ENCODE assay signal across 8 cellular contexts in genomic region chr7:118184392-118184899, GRCh38. TPM values are rescaled to one million over a fixed set of nuclear protein-coding genes. Genes with fewer than 3 reads are reported as not detected.
A peak's percentile ranks its signal among the peaks of the same experiment; 100 is the strongest.
DNase-seq lines count a peak whose midpoint lies in the region; ATAC-seq and TF ChIP-seq lines count a peak whose summit lies in the region.

No MANE protein-coding gene starts in this region.

- TF ChIP-seq CTCF in activated B cell treated with CpG ODN at 0.5 μM for 24 hours (IDR thresholded peaks at IDR 0.05): no peak
- no peak for TF ChIP-seq CTCF in glutamatergic neuron (IDR thresholded peaks at IDR 0.05; ENCODE audit: partially characterized antibody, unreplicated experiment)

- no peak for DNase-seq in stimulated activated naive CD8-positive, alpha-beta T cell treated with anti-CD3 and anti-CD28 coated beads, Interleukin-15, Interleukin-2, amounts not matched to agents 100 U/mL and 50 U/mL, for 24 hours
- no peak for DNase-seq in activated B cell treated with CpG ODN at 0.5 μM for 24 hours
- DNase-seq in glutamatergic neuron: no peak
- no peak for DNase-seq in hypothalamus (lab: John Stamatoyannopoulos, UW)
- DNase-seq in NCI-H510A (lab: John Stamatoyannopoulos, UW): no peak

- H3K27me3 Mint-ChIP-seq in stimulated activated naive CD8-positive, alpha-beta T cell treated with anti-CD3 and anti-CD28 coated beads, Interleukin-15, Interleukin-2, amounts not matched to agents 100 ng/mL and 50 ng/mL, for 24 hours: no peaks in the 10 kb centered on the region
- H3K27me3 Mint-ChIP-seq in activated B cell treated with CpG ODN at 0.5 μM for 24 hours (no peaks in the 10 kb centered on the region), glutamatergic neuron (ENCODE audit: unreplicated experiment) (peaks cover 3% of the 10 kb centered on the region)

- peaks cover 47% of the 10 kb centered on the region for H3K4me1 Mint-ChIP-seq in stimulated activated naive CD8-positive, alpha-beta T cell treated with anti-CD3 and anti-CD28 coated beads, Interleukin-15, Interleukin-2, amounts not matched to agents 100 ng/mL and 50 ng/mL, for 24 hours (ENCODE audit: low read depth)
- H3K4me1 Mint-ChIP-seq in activated B cell treated with CpG ODN at 0.5 μM for 24 hours (peaks cover 59% of the 10 kb centered on the region), glutamatergic neuron (ENCODE audit: low read depth, unreplicated experiment) (peaks cover 9% of the 10 kb centered on the region)

- peaks cover 51% of the 10 kb centered on the region for H3K36me3 Mint-ChIP-seq in stimulated activated naive CD8-positive, alpha-beta T cell treated with anti-CD3 and anti-CD28 coated beads, Interleukin-15, Interleukin-2, amounts not matched to agents 100 ng/mL and 50 ng/mL, for 24 hours (ENCODE audit: low read depth)
- H3K36me3 Mint-ChIP-seq in activated B cell treated with CpG ODN at 0.5 μM for 24 hours (ENCODE audit: low read depth): peaks cover 49% of the 10 kb centered on the region
- H3K36me3 Mint-ChIP-seq in glutamatergic neuron (ENCODE audit: unreplicated experiment): no peaks in the 10 kb centered on the region

- no peak for ATAC-seq in stimulated activated naive CD8-positive, alpha-beta T cell treated with anti-CD3 and anti-CD28 coated beads, Interleukin-15, Interleukin-2, amounts not matched to agents 100 U/mL and 50 U/mL, for 24 hours
- ATAC-seq in activated B cell treated with CpG ODN at 0.5 μM for 24 hours (ENCODE audit: low read depth) (no peak), HG02981 (IDR thresholded peaks at IDR 0.05; ENCODE audit: unreplicated experiment) (no peak)

- intact Hi-C loops in activated B cell treated with CpG ODN at 0.5 μM for 24 hours (cut with micrococcal nuclease): loop anchor here (1.0 to 10.0 kb wide), 4 partner anchors 12 to 1232 kb away; partner anchors contain the start of gene ST7

- H3K4me3 Mint-ChIP-seq in stimulated activated naive CD8-positive, alpha-beta T cell treated with anti-CD3 and anti-CD28 coated beads, Interleukin-15, Interleukin-2, amounts not matched to agents 100 ng/mL and 50 ng/mL, for 24 hours: peak overlapping the region; percentile 99
- H3K4me3 Mint-ChIP-seq in activated B cell treated with CpG ODN at 0.5 μM for 24 hours (peak overlapping the region; percentile 97), glutamatergic neuron (ENCODE audit: unreplicated experiment) (peak overlapping the region; percentile 98)

- POLR2A ChIA-PET in activated B cell treated with CpG ODN at 0.5 μM for 24 hours (lab: Charles Lee): interaction anchor here (1.0 kb wide), 1 partner anchor 9 kb away, joined by 3 read pairs; no protein-coding TSS in a partner anchor

- CTCF ChIA-PET in activated B cell treated with CpG ODN at 0.5 μM for 24 hours (lab: Charles Lee): interaction anchor here (1.1 kb wide), 1 partner anchor 11 kb away, joined by 4 read pairs; no protein-coding TSS in a partner anchor

- H3K9me3 Mint-ChIP-seq in stimulated activated naive CD8-positive, alpha-beta T cell treated with anti-CD3 and anti-CD28 coated beads, Interleukin-15, Interleukin-2, amounts not matched to agents 100 ng/mL and 50 ng/mL, for 24 hours: no peaks in the 10 kb centered on the region
- H3K9me3 Mint-ChIP-seq in activated B cell treated with CpG ODN at 0.5 μM for 24 hours (no peaks in the 10 kb centered on the region), glutamatergic neuron (ENCODE audit: unreplicated experiment) (peaks cover 5% of the 10 kb centered on the region)

- H3K27ac Mint-ChIP-seq in stimulated activated naive CD8-positive, alpha-beta T cell treated with anti-CD3 and anti-CD28 coated beads, Interleukin-15, Interleukin-2, amounts not matched to agents 100 ng/mL and 50 ng/mL, for 24 hours: peak overlapping the region; percentile 100
- H3K27ac Mint-ChIP-seq in activated B cell treated with CpG ODN at 0.5 μM for 24 hours (peak overlapping the region; percentile 98), glutamatergic neuron (ENCODE audit: unreplicated experiment) (peak overlapping the region; percentile 97)

- H3K4me3 ChIP-seq in skin epidermis: peak overlapping the region; percentile 76 to 92 (median 80)

- H3K27ac ChIP-seq in skin epidermis: peak overlapping the region; percentile 74 to 97 (median 95)

RNA-seq across cellular contexts. Expression of gene LSM8, which starts 0.5 kb away (rescaled TPM):
- 50.9 and 52.3 TPM in 2 replicates for total RNA-seq in activated B cell treated with CpG ODN at 0.5 μM for 24 hours
- total RNA-seq in glutamatergic neuron (ENCODE audit: unreplicated experiment): 36.5 TPM

RNA-seq across cellular contexts. Expression of gene ANKRD7, which starts 40.1 kb away (rescaled TPM):
- total RNA-seq in activated B cell treated with CpG ODN at 0.5 μM for 24 hours (not detected in 2 replicates), glutamatergic neuron (ENCODE audit: unreplicated experiment) (not detected)
